19 cellular contexts compared by ENCODE assay signal in the genomic region with DNA sequence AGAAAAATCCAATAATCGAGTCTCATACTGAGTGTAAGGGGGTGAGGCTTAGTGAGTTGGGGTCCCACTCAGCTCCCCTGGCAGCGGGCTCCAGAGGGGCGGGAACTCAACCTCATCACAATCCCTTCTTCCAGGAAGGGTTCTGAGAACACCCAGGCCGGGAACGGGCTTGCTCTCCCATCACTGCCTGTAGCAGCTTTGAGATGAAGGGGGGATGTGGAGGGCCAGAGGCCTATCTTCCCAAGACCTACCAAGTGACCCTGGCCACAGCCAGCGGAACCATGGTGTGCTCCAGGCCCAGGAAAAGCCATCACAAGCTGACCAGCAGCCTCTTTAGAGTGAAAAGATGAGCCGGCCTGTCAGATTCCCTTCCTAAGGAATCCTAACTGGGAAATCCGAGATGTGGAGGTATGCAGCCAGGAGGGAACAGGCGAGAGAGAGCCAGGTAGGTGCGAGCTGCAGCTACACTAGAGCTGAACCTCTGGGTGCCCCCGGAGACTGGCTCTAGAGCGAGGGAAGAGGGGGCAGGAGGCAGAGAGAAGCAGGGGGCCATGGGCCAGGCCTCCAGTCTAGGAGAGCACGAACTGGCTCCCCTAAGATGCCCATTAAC. TPM values are rescaled to one million over a fixed set of nuclear protein-coding genes. Genes with fewer than 3 reads are reported as not detected.
DNase-seq lines count a peak whose midpoint lies in the region; ATAC-seq and TF ChIP-seq lines count a peak whose summit lies in the region.
"Had no signal": no experiment of that assay in that cellular context is flagged by ENCODE, and none has a peak within 500 bp of the region (broad histone marks: within the 10 kb centered on the region; RNA-seq: fewer than 3 reads in every experiment).

No MANE protein-coding gene starts in this region.

- H3K9me3 Mint-ChIP-seq in GM23338 (no peaks in the 10 kb centered on the region; the same call in 2 of the 3 replicates), neural progenitor cell (no peaks in the 10 kb centered on the region)
- H3K9me3 Mint-ChIP-seq: CD4-positive, alpha-beta memory T cell; HFFc6 had no signal

- H3K27ac Mint-ChIP-seq in GM23338 (no peak overlapping the region), neural progenitor cell (no peak overlapping the region)
- H3K27ac Mint-ChIP-seq: CD4-positive, alpha-beta memory T cell; HFFc6 had no signal

- peaks cover 27% of the 10 kb centered on the region for H3K4me1 Mint-ChIP-seq in GM23338
- peaks cover 42% of the 10 kb centered on the region for H3K4me1 Mint-ChIP-seq in neural progenitor cell

- H4K20me1 ChIP-seq in GM23338 (replicated peaks; ENCODE audit: insufficient read depth) = no peaks in the 10 kb centered on the region
- no peaks in the 10 kb centered on the region for H4K20me1 ChIP-seq in neural progenitor cell (ENCODE audit: low read depth)
- H4K20me1 ChIP-seq: BLaER1 had no signal

- no peaks in the 10 kb centered on the region for H3K36me3 Mint-ChIP-seq in GM23338 (ENCODE audit: low read depth)
- no peaks in the 10 kb centered on the region for H3K36me3 Mint-ChIP-seq in neural progenitor cell
- H3K36me3 Mint-ChIP-seq: CD4-positive, alpha-beta memory T cell had no signal

- H3K27me3 ChIP-seq in GM23338 (ENCODE audit: insufficient read depth) (peaks cover 11% of the 10 kb centered on the region; the same call in 1 of the 2 replicates), neural progenitor cell (peaks cover 22% of the 10 kb centered on the region)
- H3K27me3 ChIP-seq: SJCRH30 had no signal

- DNase-seq in GM23338 (ENCODE audit: low spot score) (peak; percentile 23), ecto neural progenitor cell (ENCODE audit: low spot score) (peak; percentile 44), neural progenitor cell (ENCODE audit: low spot score) (no peak), substantia nigra (lab: John Stamatoyannopoulos, UW) (no peak), G401 (ENCODE audit: low spot score) (no peak), DMS79 treated with DMSO at 0.1 percent for 48 hours (lab: John Stamatoyannopoulos, UW) (no peak)
- DNase-seq: CD4-positive, alpha-beta memory T cell; HFFc6; MV-4-11; NCI-H187 treated with DMSO at 0.1 percent for 48 hours; NCI-H2227 treated with DMSO at 0.1 percent for 48 hours; NCI-H510A treated with DMSO at 0.1 percent for 48 hours; NCI-H774; PC-3; SJCRH30 had no signal

- H3K4me1 ChIP-seq in GM23338 (ENCODE audit: insufficient read depth) = no peaks in the 10 kb centered on the region
- peaks cover 15% of the 10 kb centered on the region for H3K4me1 ChIP-seq in neural progenitor cell

- H2AFZ ChIP-seq in GM23338 = no peak overlapping the region
- peak overlapping the region; percentile 79 for H2AFZ ChIP-seq in neural progenitor cell (replicated peaks)

- TF ChIP-seq CTCF in GM23338 (conservative IDR thresholded peaks at IDR 0.05; ENCODE audit: low read depth in 2 of 2) (no peak), neural progenitor cell (IDR thresholded peaks at IDR 0.05) (no peak)

- peaks cover 16% of the 10 kb centered on the region for H3K27me3 Mint-ChIP-seq in GM23338 (ENCODE audit: insufficient read depth, low read depth, poor library complexity)
- H3K27me3 Mint-ChIP-seq in neural progenitor cell (ENCODE audit: insufficient read depth, low read depth) = peaks cover 10% of the 10 kb centered on the region

- H3K36me3 ChIP-seq in GM23338 (ENCODE audit: insufficient read depth) (no peaks in the 10 kb centered on the region), neural progenitor cell (no peaks in the 10 kb centered on the region)
- H3K36me3 ChIP-seq: BLaER1, SJCRH30 had no signal

- no peaks in the 10 kb centered on the region for H3K9me2 ChIP-seq in GM23338 (ENCODE audit: insufficient read depth)

- H3F3A ChIP-seq in GM23338 (replicated peaks; ENCODE audit: low read depth) (0 out of 2 replicates have a peak, but pooled peaks cover 6% of the 10 kb centered on the region), neural progenitor cell (ENCODE audit: low read depth) (peaks cover 6% of the 10 kb centered on the region)

- no peaks in the 10 kb centered on the region for H3K9me3 ChIP-seq in neural progenitor cell (ENCODE audit: low read depth)
- H3K9me3 ChIP-seq: A549, BLaER1, SJCRH30 had no signal

- H3K4me3 Mint-ChIP-seq in GM23338 (no peak overlapping the region), neural progenitor cell (peak overlapping the region; percentile 15)
- H3K4me3 Mint-ChIP-seq: CD4-positive, alpha-beta memory T cell; HFFc6 had no signal

- H3K79me2 ChIP-seq in GM23338 (replicated peaks; ENCODE audit: insufficient read depth) (no peaks in the 10 kb centered on the region), neural progenitor cell (ENCODE audit: low read depth) (no peaks in the 10 kb centered on the region)

- in situ Hi-C loops in G401 (cut with HindIII; ENCODE audit: low sequenced_read_pairs) = no loop called here

- no peak overlapping the region for H3K9ac ChIP-seq in neural progenitor cell
- H3K9ac ChIP-seq: BLaER1, KMS-11 had no signal

- ATAC-seq in GM23338 = peak; percentile 10; the same call in 2 of the 3 replicates
- no peak for ATAC-seq in GM21515 (IDR thresholded peaks at IDR 0.05; ENCODE audit: unreplicated experiment)
- ATAC-seq: PC-3 had no signal

- H3K4me3 ChIP-seq in GM23338 (no peak overlapping the region), neural progenitor cell (no peak overlapping the region)
- H3K4me3 ChIP-seq: A549, BLaER1, SJCRH30 had no signal

- H3K27ac ChIP-seq in GM23338 (ENCODE audit: low read depth) = peak overlapping the region; percentile 26; the same call in 1 of the 2 replicates
- no peak overlapping the region for H3K27ac ChIP-seq in neural progenitor cell
- H3K27ac ChIP-seq in substantia nigra (ENCODE audit: low read depth, low read length, poor library complexity, severe bottlenecking) = peak overlapping the region; percentile 67
- H3K27ac ChIP-seq: BLaER1, KMS-11, SJCRH30 had no signal

- H3K4me2 ChIP-seq in GM23338 (no peak overlapping the region), neural progenitor cell (no peak overlapping the region)
- H3K4me2 ChIP-seq: A549, BLaER1, KMS-11 had no signal

TF ChIP-seq in GM23338, 12 proteins besides CTCF, POLR2A, EP300 and RAD21 (continues in another document):
- TF ChIP-seq CREB1 (CRISPR knock-in tag; IDR thresholded peaks at IDR 0.05; ENCODE audit: low read depth) = no peak
- no peak for TF ChIP-seq NANOG (IDR thresholded peaks at IDR 0.05; ENCODE audit: borderline replicate concordance)
- no peak for TF ChIP-seq STAT1 (IDR thresholded peaks at IDR 0.05; ENCODE audit: unreplicated experiment)
- TF ChIP-seq ZNF331 (CRISPR knock-in tag; IDR thresholded peaks at IDR 0.05; ENCODE audit: low read depth) = no peak
- no peak for TF ChIP-seq EZH2 (IDR thresholded peaks at IDR 0.05; ENCODE audit: low read depth, unreplicated experiment)
- TF ChIP-seq, protein P1, sequence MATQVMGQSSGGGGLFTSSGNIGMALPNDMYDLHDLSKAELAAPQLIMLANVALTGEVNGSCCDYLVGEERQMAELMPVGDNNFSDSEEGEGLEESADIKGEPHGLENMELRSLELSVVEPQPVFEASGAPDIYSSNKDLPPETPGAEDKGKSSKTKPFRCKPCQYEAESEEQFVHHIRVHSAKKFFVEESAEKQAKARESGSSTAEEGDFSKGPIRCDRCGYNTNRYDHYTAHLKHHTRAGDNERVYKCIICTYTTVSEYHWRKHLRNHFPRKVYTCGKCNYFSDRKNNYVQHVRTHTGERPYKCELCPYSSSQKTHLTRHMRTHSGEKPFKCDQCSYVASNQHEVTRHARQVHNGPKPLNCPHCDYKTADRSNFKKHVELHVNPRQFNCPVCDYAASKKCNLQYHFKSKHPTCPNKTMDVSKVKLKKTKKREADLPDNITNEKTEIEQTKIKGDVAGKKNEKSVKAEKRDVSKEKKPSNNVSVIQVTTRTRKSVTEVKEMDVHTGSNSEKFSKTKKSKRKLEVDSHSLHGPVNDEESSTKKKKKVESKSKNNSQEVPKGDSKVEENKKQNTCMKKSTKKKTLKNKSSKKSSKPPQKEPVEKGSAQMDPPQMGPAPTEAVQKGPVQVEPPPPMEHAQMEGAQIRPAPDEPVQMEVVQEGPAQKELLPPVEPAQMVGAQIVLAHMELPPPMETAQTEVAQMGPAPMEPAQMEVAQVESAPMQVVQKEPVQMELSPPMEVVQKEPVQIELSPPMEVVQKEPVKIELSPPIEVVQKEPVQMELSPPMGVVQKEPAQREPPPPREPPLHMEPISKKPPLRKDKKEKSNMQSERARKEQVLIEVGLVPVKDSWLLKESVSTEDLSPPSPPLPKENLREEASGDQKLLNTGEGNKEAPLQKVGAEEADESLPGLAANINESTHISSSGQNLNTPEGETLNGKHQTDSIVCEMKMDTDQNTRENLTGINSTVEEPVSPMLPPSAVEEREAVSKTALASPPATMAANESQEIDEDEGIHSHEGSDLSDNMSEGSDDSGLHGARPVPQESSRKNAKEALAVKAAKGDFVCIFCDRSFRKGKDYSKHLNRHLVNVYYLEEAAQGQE (IDR thresholded peaks at IDR 0.05; ENCODE audit: unreplicated experiment) = no peak
- no peak for TF ChIP-seq EZH2phosphoT487 (IDR thresholded peaks at IDR 0.05; ENCODE audit: unreplicated experiment)
- TF ChIP-seq JUNB (IDR thresholded peaks at IDR 0.05; ENCODE audit: unreplicated experiment) = no peak
- TF ChIP-seq ZNF114 (CRISPR knock-in tag; IDR thresholded peaks at IDR 0.05) = no peak

RNA-seq across cellular contexts. Expression of a gene that starts 18.5 kb away (rescaled TPM):
- total RNA-seq in GM23338 (2014; rRNA removed; shearing (Covaris generic)) = 2.8 and 3.3 TPM in 2 replicates
- polyA plus RNA-seq in GM23338 (2016; fragmentation: Nextera tagmentation; extraction: Ambion mirVana) = 0.70 and 0.71 TPM in 2 replicates
- total RNA-seq in neural progenitor cell (ENCODE audit: low replicate concordance) = 0.40 and 0.43 TPM in 2 replicates
- total RNA-seq in G401 (2014; rRNA removed; shearing (Covaris generic)) = not detected in 2 replicates
- total RNA-seq: CD4-positive, alpha-beta memory T cell; SJCRH30 had no signal
- polyA plus RNA-seq: CD4-positive, alpha-beta memory T cell had no signal

RNA-seq across cellular contexts. Expression of a gene that starts 51.9 kb away (rescaled TPM):
- total RNA-seq in GM23338 (2014; rRNA removed; shearing (Covaris generic)) = 1,067 and 1,137 TPM in 2 replicates
- 432 and 445 TPM in 2 replicates for polyA plus RNA-seq in GM23338 (2016; fragmentation: Nextera tagmentation; extraction: Ambion mirVana)
- total RNA-seq in neural progenitor cell (ENCODE audit: low replicate concordance) = 1,033 and 1,163 TPM in 2 replicates
- 1,858 and 2,103 TPM in 2 replicates for total RNA-seq in G401 (2014; rRNA removed; shearing (Covaris generic))

Comparison
In these comparisons a context has a peak if more than half of its experiments do, and no peak if none do; other contexts are left out.
1. DNase-seq: peak in GM23338 (single experiment) and ecto neural progenitor cell (single experiment); none in neural progenitor cell (single experiment), substantia nigra (0 of 49), G401 (single experiment) and DMS79 treated with DMSO at 0.1 percent for 48 hours (single experiment).